10 cellular contexts compared by ENCODE assay signal in genomic region chr4:15771419-15772058, GRCh38. TPM values are rescaled to one million over a fixed set of nuclear protein-coding genes. Genes with fewer than 3 reads are reported as not detected.
DNase-seq lines count a peak whose midpoint lies in the region; ATAC-seq, FAIRE-seq and TF ChIP-seq lines count a peak whose summit lies in the region.
"Had no signal": no experiment of that assay in that cellular context is flagged by ENCODE, and none has a peak within 500 bp of the region (broad histone marks: within the 10 kb centered on the region; RNA-seq: fewer than 3 reads in every experiment).

No MANE protein-coding gene starts in this region.

- H3K4me3 Mint-ChIP-seq in effector memory CD8-positive, alpha-beta T cell: no peak overlapping the region
- no peak overlapping the region for H3K4me3 Mint-ChIP-seq in CD14-positive monocyte

- no peak for DNase-seq in effector memory CD8-positive, alpha-beta T cell
- DNase-seq in CD14-positive monocyte (ENCODE audit: low spot score) (no peak), KG1 (lab: John Stamatoyannopoulos, UW) (no peak), frontal cortex (ENCODE audit: low spot score in 2 of 2) (no peak)
- DNase-seq: occipital lobe had no signal

- FAIRE-seq in frontal cortex (lab: Jason Lieb, UNC): no peak
- FAIRE-seq: endometrium had no signal

- no peak for TF ChIP-seq CTCF in CD14-positive monocyte (IDR thresholded peaks at IDR 0.05)

- H3K4me1 Mint-ChIP-seq in effector memory CD8-positive, alpha-beta T cell (ENCODE audit: low read depth in 2 of 2): peaks cover 18 to 23% of the 10 kb centered on the region in 2 donors
- peaks cover 15% of the 10 kb centered on the region for H3K4me1 Mint-ChIP-seq in CD14-positive monocyte

- intact Hi-C loops in CD14-positive monocyte (cut with micrococcal nuclease): no loop called here

- no peaks in the 10 kb centered on the region for H3K9me3 Mint-ChIP-seq in effector memory CD8-positive, alpha-beta T cell
- H3K9me3 Mint-ChIP-seq in CD14-positive monocyte: peaks cover 0 to 4% (median 1%) of the 10 kb centered on the region in 7 donors
- H3K9me3 Mint-ChIP-seq: IgD-negative memory B cell had no signal

- peaks cover 0 to 39% of the 10 kb centered on the region in 2 donors for H3K27me3 Mint-ChIP-seq in effector memory CD8-positive, alpha-beta T cell
- H3K27me3 Mint-ChIP-seq in CD14-positive monocyte (ENCODE audit: low read depth in 3 of 3): peaks cover 0 to 7% (median 6%) of the 10 kb centered on the region in 3 donors

- peaks cover 3% of the 10 kb centered on the region for H3K36me3 Mint-ChIP-seq in effector memory CD8-positive, alpha-beta T cell (ENCODE audit: insufficient read depth)
- peaks cover 20 to 26% of the 10 kb centered on the region in 2 donors for H3K36me3 Mint-ChIP-seq in CD14-positive monocyte
- H3K36me3 Mint-ChIP-seq: IgD-negative memory B cell had no signal

- H3K27ac Mint-ChIP-seq in effector memory CD8-positive, alpha-beta T cell: peak overlapping the region in 1 of 2 donors; percentile 30
- H3K27ac Mint-ChIP-seq in CD14-positive monocyte: peak overlapping the region in 1 of 7 donors; percentile 44
- H3K27ac Mint-ChIP-seq: IgD-negative memory B cell had no signal

- ATAC-seq in GM18909 (IDR thresholded peaks at IDR 0.05; ENCODE audit: poor library complexity, unreplicated experiment) (peak; percentile 88), GM21723 (IDR thresholded peaks at IDR 0.05; ENCODE audit: unreplicated experiment) (peak; percentile 86), HG03442 (IDR thresholded peaks at IDR 0.05; ENCODE audit: unreplicated experiment) (peak; percentile 75)
- peak; percentile 67 for ATAC-seq in effector memory CD8-positive, alpha-beta T cell (replicated peaks)

RNA-seq across cellular contexts. Expression of gene CD38, which starts 6.6 kb away (rescaled TPM):
- polyA plus RNA-seq in CD14-positive monocyte: 1 to 10 TPM; 2.3 to 3.0 TPM
- total RNA-seq in frontal cortex: 1.6 TPM
